18 cellular contexts compared by ENCODE assay signal in genomic region chr6:38498085-38498484, GRCh38.
"Had no signal": no experiment of that assay in that cellular context is flagged by ENCODE, and none has a peak within 500 bp of the region (broad histone marks: within the 10 kb centered on the region; RNA-seq: fewer than 3 reads in every experiment).

No MANE protein-coding gene starts in this region.

- H3K4me3 ChIP-seq: psoas muscle, upper lobe of left lung had no signal

- ATAC-seq: activated CD4-positive, CD25-positive, alpha-beta regulatory T cell treated with anti-CD3 and anti-CD28 coated beads, Interleukin-2, amount 50 U/mL, for 24 hours; activated CD8-positive, alpha-beta memory T cell treated with anti-CD3 and anti-CD28 coated beads, Interleukin-2, amount 10 ng/mL, durations not matched to agents 7 days and 5 days; activated naive CD4-positive, alpha-beta T cell treated with anti-CD3 and anti-CD28 coated beads, Interleukin-2, amount 50 U/mL, for 72 hours; activated T-cell treated with anti-CD3 and anti-CD28 coated beads, Interleukin-2, amount 50 U/mL, for 4 hours; esophagus mucosa; left colon; natural killer cell treated with Interleukin-12 subunit alpha and Interleukin-12 subunit beta and Interleukin-15 and Interleukin-18, amount 100 ng/mL, for 72 hours; sciatic nerve; stimulated activated naive CD8-positive, alpha-beta T cell treated with anti-CD3 and anti-CD28 coated beads, Interleukin-15, Interleukin-2, amounts not matched to agents 100 U/mL and 50 U/mL, for 24 hours had no signal

- H3K9me3 ChIP-seq: psoas muscle, upper lobe of left lung had no signal

- H3K27ac ChIP-seq: psoas muscle, upper lobe of left lung had no signal

- H3K4me1 ChIP-seq: psoas muscle had no signal

- H3K36me3 ChIP-seq: upper lobe of left lung had no signal

- DNase-seq: activated CD4-positive, alpha-beta T cell treated with anti-CD3 and anti-CD28 coated beads, Interleukin-2, amount 50 U/mL, for 4 hours; activated CD8-positive, alpha-beta memory T cell treated with anti-CD3 and anti-CD28 coated beads, Interleukin-2, amount 10 ng/mL, durations not matched to agents 7 days and 5 days; activated effector memory CD4-positive, alpha-beta T cell treated with anti-CD3 and anti-CD28 coated beads, Interleukin-2, amount 50 U/mL, for 16 hours; activated T-cell treated with anti-CD3 and anti-CD28 coated beads, Interleukin-2, amount 50 U/mL, for 4 hours; dorsolateral prefrontal cortex; head of caudate nucleus; left colon; nucleus accumbens; psoas muscle; stimulated activated CD4-positive, alpha-beta T cell treated with anti-CD3 and anti-CD28 coated beads, Interleukin-4, amount 100 ng/mL, for 1 hour; stimulated activated CD8-positive, alpha-beta memory T cell treated with anti-CD3 and anti-CD28 coated beads, Interleukin-4, amount 100 ng/mL, for 48 hours; stimulated activated naive CD8-positive, alpha-beta T cell treated with anti-CD3 and anti-CD28 coated beads, Interleukin-15, Interleukin-2, amounts not matched to agents 100 U/mL and 50 U/mL, for 24 hours; upper lobe of left lung had no signal

- H3K27me3 ChIP-seq: dorsolateral prefrontal cortex, upper lobe of left lung had no signal
